ENCODE assay signal across 20 cellular contexts in the genomic region with DNA sequence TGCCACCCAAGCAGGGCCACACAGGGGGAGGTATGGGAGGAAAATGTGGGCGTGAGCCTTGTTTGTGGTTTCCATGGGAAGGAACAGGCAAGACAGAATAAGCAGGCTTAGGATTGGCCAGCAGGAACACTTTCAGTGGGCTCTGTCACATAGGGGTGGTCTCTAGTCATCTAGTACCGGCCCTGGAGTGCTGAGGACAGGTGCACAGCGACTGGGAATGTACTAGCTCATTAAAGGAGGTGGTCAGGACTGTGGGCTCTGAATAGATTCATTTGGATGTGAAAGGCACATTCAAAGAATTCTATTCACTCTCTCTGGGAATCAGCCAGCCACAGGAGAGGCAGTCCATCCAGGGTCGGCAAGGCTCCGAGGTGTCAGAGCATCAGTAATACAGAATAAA.
"Had no signal": no experiment of that assay in that cellular context is flagged by ENCODE, and none has a peak within 500 bp of the region (broad histone marks: within the 10 kb centered on the region; RNA-seq: fewer than 3 reads in every experiment).

No MANE protein-coding gene starts in this region.

- H3K9ac ChIP-seq: parathyroid adenoma had no signal

- H3K79me2 ChIP-seq: parathyroid adenoma had no signal

- H3K4me3 Mint-ChIP-seq: activated CD4-positive, alpha-beta T cell treated with anti-CD3 and anti-CD28 coated beads, Interleukin-2, amount 10 ng/mL, durations not matched to agents 7 days and 5 days; activated naive CD4-positive, alpha-beta T cell treated with anti-CD3 and anti-CD28 coated beads for 36 hours; activated T-cell treated with anti-CD3 and anti-CD28 coated beads, Interleukin-2, amount 50 U/mL, for 4 hours; T-helper 1 cell treated with Interleukin-12 subunit alpha and Interleukin-12 subunit beta and Interleukin-4 antibody, amounts not matched to agents 30 μg/mL and 1 μg/mL, for 36 hours had no signal

- H3K9me3 Mint-ChIP-seq: activated CD4-positive, alpha-beta T cell treated with anti-CD3 and anti-CD28 coated beads, Interleukin-2, amount 10 ng/mL, durations not matched to agents 7 days and 5 days; activated naive CD4-positive, alpha-beta T cell treated with anti-CD3 and anti-CD28 coated beads for 36 hours; activated T-cell treated with anti-CD3 and anti-CD28 coated beads, Interleukin-2, amount 50 U/mL, for 4 hours; T-helper 1 cell treated with Interleukin-12 subunit alpha and Interleukin-12 subunit beta and Interleukin-4 antibody, amounts not matched to agents 30 μg/mL and 1 μg/mL, for 36 hours had no signal

- H3K4me1 ChIP-seq: left lung, parathyroid adenoma, spleen, upper lobe of right lung had no signal

- H2AFZ ChIP-seq: parathyroid adenoma had no signal

- H3K4me1 Mint-ChIP-seq: activated CD4-positive, alpha-beta T cell treated with anti-CD3 and anti-CD28 coated beads, Interleukin-2, amount 10 ng/mL, durations not matched to agents 7 days and 5 days had no signal

- H3K27ac ChIP-seq: brain microvascular endothelial cell, left lung, neutrophil, parathyroid adenoma, sigmoid colon, spleen, upper lobe of right lung had no signal

- H3K4me3 ChIP-seq: left lung, sigmoid colon, spleen, upper lobe of right lung had no signal

- H3K36me3 ChIP-seq: brain microvascular endothelial cell, left lung, neutrophil, sigmoid colon, spleen, upper lobe of right lung had no signal

- ATAC-seq: activated CD4-positive, CD25-positive, alpha-beta regulatory T cell treated with anti-CD3 and anti-CD28 coated beads, Interleukin-2, amount 50 U/mL, for 24 hours; activated T-cell treated with anti-CD3 and anti-CD28 coated beads, Interleukin-2, amount 50 U/mL, for 4 hours; left lung; upper lobe of right lung had no signal

- H3K27ac Mint-ChIP-seq: activated CD4-positive, alpha-beta T cell treated with anti-CD3 and anti-CD28 coated beads, Interleukin-2, amount 10 ng/mL, durations not matched to agents 7 days and 5 days; activated naive CD4-positive, alpha-beta T cell treated with anti-CD3 and anti-CD28 coated beads for 36 hours; T-helper 1 cell treated with Interleukin-12 subunit alpha and Interleukin-12 subunit beta and Interleukin-4 antibody, amounts not matched to agents 30 μg/mL and 1 μg/mL, for 36 hours had no signal

- H3K27me3 ChIP-seq: brain microvascular endothelial cell, left lung, neutrophil, sigmoid colon, spleen, upper lobe of right lung had no signal

- H3K9me3 ChIP-seq: left lung, neutrophil, sigmoid colon, spleen, upper lobe of right lung had no signal

- DNase-seq: activated CD4-positive, alpha-beta T cell treated with anti-CD3 and anti-CD28 coated beads, Interleukin-2, amount 10 ng/mL, durations not matched to agents 7 days and 5 days; activated CD8-positive, alpha-beta memory T cell treated with anti-CD3 and anti-CD28 coated beads, Interleukin-2, amount 50 U/mL, for 4 hours; activated naive CD4-positive, alpha-beta T cell treated with anti-CD3 and anti-CD28 coated beads for 36 hours; activated T-cell treated with anti-CD3 and anti-CD28 coated beads, Interleukin-2, amount 50 U/mL, for 4 hours; brain microvascular endothelial cell; central memory CD4-positive, alpha-beta T cell; erythroblast; head of caudate nucleus; islet precursor cell; left lung; mammary epithelial cell; sigmoid colon; spleen; stimulated activated CD4-positive, alpha-beta T cell treated with anti-CD3 and anti-CD28 coated beads, Interleukin-4, amount 100 ng/mL, for 4 hours; stimulated activated naive CD4-positive, alpha-beta T cell; upper lobe of right lung had no signal
